Comparison of ENCODE assay signal across 25 cellular contexts in the genomic region with DNA sequence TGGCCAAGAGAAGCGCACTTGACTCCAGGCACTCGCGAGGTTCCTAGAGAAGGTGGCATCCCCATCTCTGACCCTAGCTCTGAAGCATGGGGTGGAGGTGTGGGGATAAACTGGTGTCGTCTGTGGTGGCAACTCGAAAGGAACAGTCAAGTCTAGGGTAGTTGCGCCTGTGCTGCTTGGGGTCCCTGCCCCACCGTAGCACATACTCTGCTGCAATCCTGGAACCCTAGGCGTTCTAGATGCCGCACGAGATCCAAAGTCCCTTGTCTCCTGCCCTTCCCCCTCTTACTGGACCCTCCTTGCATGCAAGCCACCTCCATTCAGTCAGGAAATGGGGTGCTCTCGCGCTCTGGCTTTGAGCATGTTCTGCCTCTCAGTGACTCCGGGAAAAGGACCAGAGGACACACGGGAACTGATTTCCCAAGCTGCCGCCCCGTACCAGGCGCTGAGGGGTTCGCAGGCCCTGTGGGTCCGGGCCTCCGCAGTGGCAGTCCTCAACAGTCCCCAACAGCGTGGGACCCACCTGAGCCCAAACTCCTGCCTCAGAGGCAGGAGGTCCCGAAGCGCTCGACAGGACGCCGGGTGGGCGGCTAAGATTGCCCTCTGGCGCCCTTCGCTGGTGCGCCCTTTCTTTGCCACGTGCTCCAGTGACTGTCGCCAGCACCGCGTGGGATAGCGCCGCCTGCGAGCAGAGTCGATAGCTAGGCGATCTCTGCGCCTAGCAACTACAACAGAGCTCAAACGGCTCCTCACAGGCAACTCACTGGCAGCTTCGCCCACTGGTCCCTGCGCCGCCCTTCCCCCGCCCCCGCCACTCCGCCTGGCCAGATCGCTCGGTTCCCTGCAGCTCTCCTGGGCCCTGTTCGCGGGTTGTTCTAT.
DNase-seq lines count a peak whose midpoint lies in the region; ATAC-seq, FAIRE-seq and TF ChIP-seq lines count a peak whose summit lies in the region.
"Had no signal": no experiment of that assay in that cellular context is flagged by ENCODE, and none has a peak within 500 bp of the region (broad histone marks: within the 10 kb centered on the region; RNA-seq: fewer than 3 reads in every experiment).

No MANE protein-coding gene starts in this region.

- no peak overlapping the region for H3K27ac ChIP-seq in K562 (ENCODE audit: extremely low read depth, low read depth, low read length)
- H3K27ac ChIP-seq: HL-60, PC-9, SJCRH30 had no signal

- no peak overlapping the region for H3K9ac ChIP-seq in K562 (ENCODE audit: insufficient read depth in 1 of 2, low read depth in 2 of 2, low read length in 2 of 2)

- FAIRE-seq in K562 (lab: Jason Lieb, UNC) (no peak), urothelium cell line (lab: Jason Lieb, UNC) (peak; percentile 5)

- TF ChIP-seq CTCF in natural killer cell (IDR thresholded peaks at IDR 0.05) (no peak), K562 (IDR thresholded peaks at IDR 0.05 in 2 of 3, conservative IDR thresholded peaks at IDR 0.05 in 1 of 3; ENCODE audit: insufficient read depth in 2 of 3, low read depth in 1 of 3, low read length in 3 of 3) (peak in 1 of 3 experiments; percentile 21; a peak in 1 of 6 replicates)

- in situ Hi-C loops in K562 (cut with MboI) = no loop called here

- H3K4me1 ChIP-seq in K562 (replicated peaks in 1 of 2; ENCODE audit: control insufficient read depth in 2 of 2, insufficient read depth in 2 of 2, low read length in 2 of 2) = peaks cover 0 to 6% of the 10 kb centered on the region in 2 experiments; a peak in 1 of 5 replicates
- H3K4me1 ChIP-seq: SJCRH30 had no signal

- TF ChIP-seq RAD21 in K562 (CRISPR knock-in tag; conservative IDR thresholded peaks at IDR 0.05 in 1 of 2, IDR thresholded peaks at IDR 0.05 in 1 of 2) = no peak

- H3K79me2 ChIP-seq in K562 (ENCODE audit: control insufficient read depth, insufficient read depth, low read length) = no peaks in the 10 kb centered on the region

- no peak overlapping the region for H2AFZ ChIP-seq in K562 (ENCODE audit: low read depth, low read length)
- H2AFZ ChIP-seq: PC-9 had no signal

- no peak overlapping the region for H3K4me3 ChIP-seq in K562
- H3K4me3 ChIP-seq: PC-9, SJCRH30 had no signal

- no peaks in the 10 kb centered on the region for H3K9me1 ChIP-seq in K562 (ENCODE audit: control insufficient read depth, insufficient read depth, low read length)

- no peak overlapping the region for H3K27ac Mint-ChIP-seq in natural killer cell treated with Interleukin-12 subunit alpha and Interleukin-12 subunit beta and Interleukin-15 and Interleukin-18, amount 100 ng/mL, for 72 hours
- H3K27ac Mint-ChIP-seq in natural killer cell = no peak overlapping the region

- H3K27me3 Mint-ChIP-seq in natural killer cell treated with Interleukin-12 subunit alpha and Interleukin-12 subunit beta and Interleukin-15 and Interleukin-18, amount 100 ng/mL, for 72 hours = no peaks in the 10 kb centered on the region
- H3K27me3 Mint-ChIP-seq in natural killer cell (ENCODE audit: low read depth in 2 of 2) = peaks cover 0 to 5% of the 10 kb centered on the region in 2 donors
- H3K27me3 Mint-ChIP-seq: IgD-negative memory B cell had no signal

- BruUV-seq in K562 (replicated peaks; lab: Mats Ljungman, UMichigan) = no TSS peak

- no peak overlapping the region for H3K4me3 Mint-ChIP-seq in natural killer cell treated with Interleukin-12 subunit alpha and Interleukin-12 subunit beta and Interleukin-15 and Interleukin-18, amount 100 ng/mL, for 72 hours
- no peak overlapping the region for H3K4me3 Mint-ChIP-seq in natural killer cell

- no peaks in the 10 kb centered on the region for H3K36me3 Mint-ChIP-seq in natural killer cell treated with Interleukin-12 subunit alpha and Interleukin-12 subunit beta and Interleukin-15 and Interleukin-18, amount 100 ng/mL, for 72 hours
- H3K36me3 Mint-ChIP-seq in natural killer cell = no peaks in the 10 kb centered on the region
- H3K36me3 Mint-ChIP-seq: IgD-negative memory B cell had no signal

- ATAC-seq in natural killer cell treated with Interleukin-12 subunit alpha and Interleukin-12 subunit beta and Interleukin-15 and Interleukin-18, amount 100 ng/mL, for 72 hours = peak; percentile 15 to 40
- ATAC-seq in natural killer cell (no peak), K562 (peak; percentile 22; the same call in 1 of the 3 replicates), sciatic nerve (no peak), left colon (no peak)
- ATAC-seq: Right ventricle myocardium inferior, SK-N-SH treated with all-trans-retinoic acid at 6 μM for 48 hours had no signal

- POLR2A ChIA-PET in K562 (lab: Yijun Ruan, JAX) = no interaction called here

- peaks cover 7% of the 10 kb centered on the region for H3K9me3 Mint-ChIP-seq in natural killer cell treated with Interleukin-12 subunit alpha and Interleukin-12 subunit beta and Interleukin-15 and Interleukin-18, amount 100 ng/mL, for 72 hours
- H3K9me3 Mint-ChIP-seq in natural killer cell = peaks cover 2% of the 10 kb centered on the region in 2 donors

- no peaks in the 10 kb centered on the region for H3K9me3 ChIP-seq in K562 (replicated peaks; ENCODE audit: control insufficient read depth, insufficient read depth, low read depth, low read length)
- H3K9me3 ChIP-seq: SJCRH30 had no signal

- peaks cover 0 to 16% of the 10 kb centered on the region in 2 experiments; a peak in 2 of 5 replicates for H3K27me3 ChIP-seq in K562 (ENCODE audit: control insufficient read depth in 2 of 2, insufficient read depth in 2 of 2, low read length in 2 of 2)
- H3K27me3 ChIP-seq: SJCRH30 had no signal

- no peak for TF ChIP-seq EP300 in K562 (IDR thresholded peaks at IDR 0.05; ENCODE audit: low read length)

- TF ChIP-seq POLR2A in K562 (conservative IDR thresholded peaks at IDR 0.05) = no peak

- WGBS in K562 (ENCODE audit: insufficient coverage, low coverage, missing lambda C conversion rate) = 4% methylated on average over 48 of the region's 51 CpGs

- H3K4me1 Mint-ChIP-seq in natural killer cell treated with Interleukin-12 subunit alpha and Interleukin-12 subunit beta and Interleukin-15 and Interleukin-18, amount 100 ng/mL, for 72 hours (ENCODE audit: low read depth in 2 of 2) = no peaks in the 10 kb centered on the region
- H3K4me1 Mint-ChIP-seq in natural killer cell = no peaks in the 10 kb centered on the region

- CTCF ChIA-PET in K562 (lab: Yijun Ruan, JAX; ENCODE audit: low intra/inter-chr PET ratio) = interaction anchor here (0.6 kb wide), 1 partner anchor 885 kb away, joined by 3 read pairs; no protein-coding TSS in a partner anchor

- DNase-seq in natural killer cell treated with Interleukin-12 subunit alpha and Interleukin-12 subunit beta and Interleukin-15 and Interleukin-18, amount 100 ng/mL, for 72 hours (ENCODE audit: low spot score) = no peak
- no peak for DNase-seq in natural killer cell
- peak in 1 of 4 experiments; percentile 6 for DNase-seq in K562 (ENCODE audit: extremely low read depth in 1 of 4, low spot score in 3 of 4)
- peak; percentile 16 for DNase-seq in iPS-NIHi7 (ENCODE audit: extremely low spot score)
- no peak for DNase-seq in urothelium cell line (ENCODE audit: low spot score)
- no peak for DNase-seq in central memory CD4-positive, alpha-beta T cell
- no peak for DNase-seq in sciatic nerve (ENCODE audit: low spot score)
- no peak for DNase-seq in left colon
- DNase-seq: DMS153; DND-41; GOT3; NCI-H1092; NCI-H1417 treated with DMSO at 0.1 percent for 48 hours; NCI-H1694 treated with DMSO at 0.1 percent for 48 hours; NCI-H2081; NCI-H226; NCI-H510A; NCI-H69; NK-92 treated with Interleukin-12 subunit alpha and Interleukin-12 subunit beta, amount 100 ng/mL, for 24 hours; PC-9; SJCRH30 had no signal

- no peaks in the 10 kb centered on the region for H4K20me1 ChIP-seq in K562 (replicated peaks; ENCODE audit: control insufficient read depth, insufficient read depth, low read length)

- no peaks in the 10 kb centered on the region for H3K36me3 ChIP-seq in K562 (ENCODE audit: control insufficient read depth, insufficient read depth, low read length)
- H3K36me3 ChIP-seq: SJCRH30 had no signal

- H3K4me2 ChIP-seq in K562 (ENCODE audit: insufficient read depth, low read length) = no peak overlapping the region
- H3K4me2 ChIP-seq: PC-9 had no signal

- intact Hi-C loops in natural killer cell (cut with micrococcal nuclease) = no loop called here
- intact Hi-C loops in K562 (cut with micrococcal nuclease) = no loop called here
- intact Hi-C loops in sciatic nerve (cut with DNase I) = no loop called here
- intact Hi-C loops in left colon (cut with DNase I, micrococcal nuclease) = no loop called here

TF ChIP-seq in K562, 482 proteins besides CTCF, POLR2A, EP300 and RAD21 (continues in another document):
- TF ChIP-seq NCOA6 (IDR thresholded peaks at IDR 0.05) = no peak
- TF ChIP-seq, protein P1, sequence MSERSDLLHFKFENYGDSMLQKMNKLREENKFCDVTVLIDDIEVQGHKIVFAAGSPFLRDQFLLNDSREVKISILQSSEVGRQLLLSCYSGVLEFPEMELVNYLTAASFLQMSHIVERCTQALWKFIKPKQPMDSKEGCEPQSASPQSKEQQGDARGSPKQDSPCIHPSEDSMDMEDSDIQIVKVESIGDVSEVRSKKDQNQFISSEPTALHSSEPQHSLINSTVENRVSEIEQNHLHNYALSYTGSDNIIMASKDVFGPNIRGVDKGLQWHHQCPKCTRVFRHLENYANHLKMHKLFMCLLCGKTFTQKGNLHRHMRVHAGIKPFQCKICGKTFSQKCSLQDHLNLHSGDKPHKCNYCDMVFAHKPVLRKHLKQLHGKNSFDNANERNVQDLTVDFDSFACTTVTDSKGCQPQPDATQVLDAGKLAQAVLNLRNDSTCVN (CRISPR knock-in tag; IDR thresholded peaks at IDR 0.05) = no peak
- no peak for TF ChIP-seq EP400 (IDR thresholded peaks at IDR 0.05)

Comparison
In these comparisons a context has a peak if more than half of its experiments do, and no peak if none do; other contexts are left out.
1. ATAC-seq: peak in natural killer cell treated with Interleukin-12 subunit alpha and Interleukin-12 subunit beta and Interleukin-15 and Interleukin-18, amount 100 ng/mL, for 72 hours (2 of 2) and K562 (single experiment); none in natural killer cell (0 of 3), sciatic nerve (single experiment) and left colon (single experiment).